Comparison of ENCODE assay signal across 11 cellular contexts in genomic region chr16:19309178-19309577, GRCh38. TPM values are rescaled to one million over a fixed set of nuclear protein-coding genes. Genes with fewer than 3 reads are reported as not detected.
"Had no signal": no experiment of that assay in that cellular context is flagged by ENCODE, and none has a peak within 500 bp of the region (broad histone marks: within the 10 kb centered on the region; RNA-seq: fewer than 3 reads in every experiment).

No MANE protein-coding gene starts in this region.

- FAIRE-seq: HepG2, HTR-8/SVneo had no signal

- H3K27ac ChIP-seq: HL-60, KMS-11 had no signal

- H3K4me2 ChIP-seq: KMS-11 had no signal

- ATAC-seq: HepG2 had no signal

- DNase-seq: Karpas-422, Kasumi-1, KBM-7, KG1 had no signal

- H3K9ac ChIP-seq: KMS-11 had no signal

RNA-seq across cellular contexts. Expression of gene CLEC19A, which starts 23.6 kb away (rescaled TPM):
- total RNA-seq: HepG2, HT-29, HT1080 had no signal
- polyA plus RNA-seq: HepG2, IgD-negative memory B cell had no signal
